Comparison of ENCODE assay signal across 8 cellular contexts in the genomic region with DNA sequence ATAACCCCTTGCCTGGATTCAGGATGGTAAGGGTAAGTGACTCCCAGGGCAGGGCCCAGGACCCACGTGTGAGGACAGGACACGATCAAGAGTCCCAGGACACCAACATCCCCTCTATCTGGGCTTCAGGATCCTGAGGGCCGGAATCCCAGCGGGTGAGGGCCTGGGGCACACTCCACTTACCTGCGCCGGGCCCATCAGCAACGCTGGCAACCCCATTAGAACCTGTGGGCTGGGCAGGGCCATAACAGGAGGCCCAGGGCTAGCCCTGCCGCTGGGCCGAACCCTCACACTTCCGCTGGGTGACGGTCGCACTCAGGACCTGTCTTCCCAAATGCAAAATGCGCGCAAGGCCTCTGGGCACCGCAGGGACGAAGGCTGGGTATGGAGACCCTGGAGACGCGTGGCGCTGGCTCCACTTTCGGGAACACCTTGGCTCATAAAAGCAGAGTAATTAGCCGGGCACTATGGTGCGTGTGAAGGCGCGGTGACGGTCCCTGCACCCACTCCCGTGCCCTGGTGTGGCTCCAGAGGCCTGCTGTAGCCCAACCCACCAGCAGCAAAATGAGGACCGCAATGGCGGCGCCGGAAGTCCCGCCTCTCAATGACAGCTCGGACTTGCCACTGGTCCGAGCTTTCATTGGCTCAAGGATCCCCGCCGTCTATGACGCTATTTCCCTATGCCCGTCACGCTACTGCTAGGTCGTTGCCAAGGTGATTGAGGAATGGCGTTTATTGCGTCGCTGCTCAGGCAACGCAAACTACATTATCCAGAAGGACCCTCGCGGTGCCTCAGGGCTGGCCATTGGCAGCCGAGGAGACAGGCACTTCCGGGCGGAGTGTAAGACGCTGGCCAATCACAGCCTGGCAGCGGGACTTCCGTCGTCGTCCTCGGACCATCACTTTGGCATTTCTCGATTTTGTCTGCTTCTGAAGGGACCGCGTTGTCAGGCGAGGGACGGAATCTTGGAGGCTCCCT. TPM values are rescaled to one million over a fixed set of nuclear protein-coding genes. Genes with fewer than 3 reads are reported as not detected.
DNase-seq lines count a peak whose midpoint lies in the region; ATAC-seq and TF ChIP-seq lines count a peak whose summit lies in the region.

A gene (minus strand): TSS at position 578 of the 979 bp plus-strand sequence. CDS start 332 bp downstream, at position 246.

- peak within 1 kb of the TSS; percentile 97 for H3K27ac Mint-ChIP-seq in activated CD4-positive, alpha-beta T cell treated with anti-CD3 and anti-CD28 coated beads, Interleukin-2, amount 10 ng/mL, durations not matched to agents 24 days and 14 days

- DNase-seq in GM10266 (ENCODE audit: extremely low spot score): peak; percentile 94
- DNase-seq in NCI-H1930 (lab: John Stamatoyannopoulos, UW): peak; percentile 100
- peak; percentile 98 for DNase-seq in activated CD4-positive, alpha-beta T cell treated with anti-CD3 and anti-CD28 coated beads, Interleukin-2, amount 10 ng/mL, durations not matched to agents 24 days and 14 days
- DNase-seq in cortex of kidney (lab: John Stamatoyannopoulos, UW): peak; percentile 40
- DNase-seq in stimulated activated CD4-positive, alpha-beta T cell treated with anti-CD3 and anti-CD28 coated beads, Interleukin-1b, Interleukin-23, amount 100 ng/mL, for 24 hours (ENCODE audit: low read depth in 4 of 4, low spot score in 1 of 4): peak; percentile 76 to 88 (median 84)
- DNase-seq in Kasumi-1 (lab: John Stamatoyannopoulos, UW): no peak

- peaks cover 48% of the 10 kb centered on the region for H3K36me3 Mint-ChIP-seq in activated CD4-positive, alpha-beta T cell treated with anti-CD3 and anti-CD28 coated beads, Interleukin-2, amount 10 ng/mL, durations not matched to agents 24 days and 14 days (ENCODE audit: low read depth)

- peak within 1 kb of the TSS; percentile 76 for H3K27ac ChIP-seq in layer of hippocampus (ENCODE audit: low read depth, low read length)

- H3K9me3 Mint-ChIP-seq in activated CD4-positive, alpha-beta T cell treated with anti-CD3 and anti-CD28 coated beads, Interleukin-2, amount 10 ng/mL, durations not matched to agents 24 days and 14 days: peaks cover 40% of the 10 kb centered on the region

- TF ChIP-seq CTCF in GM10266 (IDR thresholded peaks at IDR 0.05; ENCODE audit: control insufficient read depth, insufficient read depth, low read depth, missing control alignments): no peak

- H3K27me3 ChIP-seq in layer of hippocampus (ENCODE audit: control insufficient read depth, insufficient read depth, low read length): no peaks in the 10 kb centered on the region

- peaks cover 21% of the 10 kb centered on the region for H3K4me1 Mint-ChIP-seq in activated CD4-positive, alpha-beta T cell treated with anti-CD3 and anti-CD28 coated beads, Interleukin-2, amount 10 ng/mL, durations not matched to agents 24 days and 14 days

- peak within 1 kb of the TSS; percentile 97 for H3K4me3 Mint-ChIP-seq in activated CD4-positive, alpha-beta T cell treated with anti-CD3 and anti-CD28 coated beads, Interleukin-2, amount 10 ng/mL, durations not matched to agents 24 days and 14 days

- intact Hi-C loops in activated CD4-positive, alpha-beta T cell treated with anti-CD3 and anti-CD28 coated beads, Interleukin-2, amount 10 ng/mL, durations not matched to agents 24 days and 14 days (cut with micrococcal nuclease): loop anchor here (1.0 kb wide), 7 partner anchors 11 to 162 kb away; a partner anchor contains a TSS

- ATAC-seq in HG02610 (IDR thresholded peaks at IDR 0.05; ENCODE audit: unreplicated experiment): peak; percentile 93

- H3K27me3 Mint-ChIP-seq in activated CD4-positive, alpha-beta T cell treated with anti-CD3 and anti-CD28 coated beads, Interleukin-2, amount 10 ng/mL, durations not matched to agents 24 days and 14 days: no peaks in the 10 kb centered on the region

RNA-seq across cellular contexts. Expression of the gene that starts here (rescaled TPM):
- total RNA-seq in activated CD4-positive, alpha-beta T cell treated with anti-CD3 and anti-CD28 coated beads, Interleukin-2, amount 10 ng/mL, durations not matched to agents 24 days and 14 days: 3.6 and 3.8 TPM in 2 replicates

Comparison
In these comparisons a context has a peak if more than half of its experiments do, and no peak if none do; other contexts are left out.
1. DNase-seq: peak in GM10266 (single experiment), NCI-H1930 (2 of 2), activated CD4-positive, alpha-beta T cell treated with anti-CD3 and anti-CD28 coated beads, Interleukin-2, amount 10 ng/mL, durations not matched to agents 24 days and 14 days (single experiment), cortex of kidney (single experiment) and stimulated activated CD4-positive, alpha-beta T cell treated with anti-CD3 and anti-CD28 coated beads, Interleukin-1b, Interleukin-23, amount 100 ng/mL, for 24 hours (4 of 4); none in Kasumi-1 (0 of 2).